8 cellular contexts compared by ENCODE assay signal in genomic region chr1:246698466-246699094, GRCh38. TPM values are rescaled to one million over a fixed set of nuclear protein-coding genes. Genes with fewer than 3 reads are reported as not detected.
DNase-seq lines count a peak whose midpoint lies in the region; ATAC-seq, FAIRE-seq and TF ChIP-seq lines count a peak whose summit lies in the region.

No MANE protein-coding gene starts in this region.

- no peaks in the 10 kb centered on the region for H3K36me3 Mint-ChIP-seq in activated CD8-positive, alpha-beta memory T cell treated with anti-CD3 and anti-CD28 coated beads, Interleukin-2, amount 10 ng/mL, durations not matched to agents 7 days and 5 days
- H3K36me3 Mint-ChIP-seq in activated T-helper 17 cell treated with anti-CD3 and anti-CD28 coated beads, Interleukin-2, amount 50 U/mL, for 72 hours (ENCODE audit: low read depth) = no peaks in the 10 kb centered on the region

- H3K27ac ChIP-seq in HepG2 (ENCODE audit: extremely low read length, insufficient read depth, low read length) (peak overlapping the region; percentile 14), subcutaneous abdominal adipose tissue (ENCODE audit: low read depth, low read length) (no peak overlapping the region)

- H3K9me3 ChIP-seq in HepG2 (ENCODE audit: low read length) (no peaks in the 10 kb centered on the region; the same call in 1 of the 2 replicates), subcutaneous abdominal adipose tissue (ENCODE audit: control insufficient read depth in 5 of 5, low read length in 5 of 5) (peaks cover 0 to 3% (median 0%) of the 10 kb centered on the region in 5 donors)

- TF ChIP-seq POLR2A in HepG2 (IDR thresholded peaks at IDR 0.05; ENCODE audit: insufficient read depth in 1 of 2, low read depth in 2 of 2, low read length in 2 of 2) = no peak

- no TSS peak for BruUV-seq in HepG2 (replicated peaks; lab: Mats Ljungman, UMichigan)

- peaks cover 1% of the 10 kb centered on the region for H3K27me3 Mint-ChIP-seq in activated CD8-positive, alpha-beta memory T cell treated with anti-CD3 and anti-CD28 coated beads, Interleukin-2, amount 10 ng/mL, durations not matched to agents 7 days and 5 days
- peaks cover 3% of the 10 kb centered on the region for H3K27me3 Mint-ChIP-seq in activated T-helper 17 cell treated with anti-CD3 and anti-CD28 coated beads, Interleukin-2, amount 50 U/mL, for 72 hours

- TF ChIP-seq CTCF in HepG2 (CRISPR knock-in tag; IDR thresholded peaks at IDR 0.05) = no peak

- H3K9ac ChIP-seq in HepG2 (ENCODE audit: insufficient read depth, low read depth, low read length) (peak overlapping the region; percentile 54), subcutaneous abdominal adipose tissue (ENCODE audit: low read length in 5 of 5) (peak overlapping the region in 4 of 5 donors; percentile 56 to 72 (median 70))

- intact Hi-C loops in HepG2 (cut with micrococcal nuclease; ENCODE audit: unreplicated experiment) = loop anchor here (1.0 to 5.0 kb wide), 2 partner anchors 9 to 191 kb away; partner anchors contain the start of gene SMYD3

- in situ Hi-C loops in HepG2 (cut with HindIII; ENCODE audit: extremely low pct_ligation_motif_present, low pct_unique_long_range_greater_than_20kb) = loop anchor here (5.0 kb wide), 1 partner anchor 54 kb away; no protein-coding TSS in a partner anchor

- WGBS in HepG2 (ENCODE audit: low lambda C conversion rate) = 41% methylated on average over 8 of the region's 8 CpGs

- no peak for DNase-seq in activated CD8-positive, alpha-beta memory T cell treated with anti-CD3 and anti-CD28 coated beads, Interleukin-2, amount 10 ng/mL, durations not matched to agents 7 days and 5 days
- no peak for DNase-seq in activated CD8-positive, alpha-beta memory T cell treated with anti-CD3 and anti-CD28 coated beads for 24 hours
- DNase-seq in HepG2 (ENCODE audit: low spot score) = no peak
- DNase-seq in SKM-1 (lab: John Stamatoyannopoulos, UW; ENCODE audit: unreplicated experiment) = no peak

- POLR2A ChIA-PET in HepG2 (lab: Yijun Ruan, JAX) = no interaction called here

- no peak for FAIRE-seq in HepG2 (lab: Jason Lieb, UNC)

- CTCF ChIA-PET in activated CD8-positive, alpha-beta memory T cell treated with anti-CD3 and anti-CD28 coated beads, Interleukin-2, amount 10 ng/mL, durations not matched to agents 7 days and 5 days (lab: Charles Lee) = interaction anchor here (1.2 kb wide), 1 partner anchor 201 kb away, joined by 3 read pairs; no protein-coding TSS in a partner anchor
- CTCF ChIA-PET in HepG2 (lab: Yijun Ruan, JAX; ENCODE audit: low intra/inter-chr PET ratio, low total read pairs) = interaction anchor here (0.8 to 1.6 kb wide), 3 partner anchors 10 to 201 kb away, joined by 3 to 25 read pairs (median 5); no protein-coding TSS in a partner anchor

- peak overlapping the region; percentile 65 for H3K27ac Mint-ChIP-seq in activated CD8-positive, alpha-beta memory T cell treated with anti-CD3 and anti-CD28 coated beads, Interleukin-2, amount 10 ng/mL, durations not matched to agents 7 days and 5 days
- peak overlapping the region; percentile 87 for H3K27ac Mint-ChIP-seq in activated T-helper 17 cell treated with anti-CD3 and anti-CD28 coated beads, Interleukin-2, amount 50 U/mL, for 72 hours

- no peak for ATAC-seq in activated CD8-positive, alpha-beta memory T cell treated with anti-CD3 and anti-CD28 coated beads, Interleukin-2, amount 10 ng/mL, durations not matched to agents 7 days and 5 days
- no peak for ATAC-seq in activated T-helper 17 cell treated with anti-CD3 and anti-CD28 coated beads, Interleukin-2, amount 50 U/mL, for 72 hours (replicated peaks)
- ATAC-seq in HepG2 (no peak), GM21528 (IDR thresholded peaks at IDR 0.05; ENCODE audit: low FRiP score, unreplicated experiment) (no peak), GM21526 (IDR thresholded peaks at IDR 0.05; ENCODE audit: low FRiP score, unreplicated experiment) (no peak)

- H3K79me2 ChIP-seq in HepG2 (ENCODE audit: insufficient read depth, low read length) = no peaks in the 10 kb centered on the region

- no peak for TF ChIP-seq EP300 in HepG2 (IDR thresholded peaks at IDR 0.05; ENCODE audit: low read depth in 2 of 2, low read length in 2 of 2)
- no peak for TF ChIP-seq EP300 in HepG2 (CRISPR knock-in tag; IDR thresholded peaks at IDR 0.05; ENCODE audit: borderline replicate concordance)

- peak overlapping the region; percentile 37 for H3K4me3 Mint-ChIP-seq in activated CD8-positive, alpha-beta memory T cell treated with anti-CD3 and anti-CD28 coated beads, Interleukin-2, amount 10 ng/mL, durations not matched to agents 7 days and 5 days
- peak overlapping the region; percentile 31 for H3K4me3 Mint-ChIP-seq in activated T-helper 17 cell treated with anti-CD3 and anti-CD28 coated beads, Interleukin-2, amount 50 U/mL, for 72 hours

- H2AFZ ChIP-seq in HepG2 (ENCODE audit: low read length) = peak overlapping the region; percentile 93

- H3K27me3 ChIP-seq in HepG2 (ENCODE audit: control insufficient read depth in 1 of 2, insufficient read depth in 2 of 2, low read length in 2 of 2) (no peaks in the 10 kb centered on the region; a peak in 1 of 5 replicates), subcutaneous abdominal adipose tissue (ENCODE audit: control insufficient read depth in 5 of 5, insufficient read depth in 4 of 5, low read length in 5 of 5) (peaks cover 0 to 3% (median 0%) of the 10 kb centered on the region in 5 donors)

- H4K20me1 ChIP-seq in HepG2 (ENCODE audit: insufficient read depth, low read length) = no peaks in the 10 kb centered on the region

- no peak for TF ChIP-seq RAD21 in HepG2 (CRISPR knock-in tag; IDR thresholded peaks at IDR 0.05)

- peak overlapping the region; percentile 31 to 67 (median 53) for H3K4me3 ChIP-seq in HepG2 (replicated peaks in 1 of 3; ENCODE audit: insufficient read depth in 1 of 3, low read depth in 2 of 3, low read length in 3 of 3)
- H3K4me3 ChIP-seq in subcutaneous abdominal adipose tissue (ENCODE audit: low read depth in 1 of 5, low read length in 5 of 5) = peak overlapping the region; percentile 38 to 70 (median 57)

- H3K36me3 ChIP-seq in HepG2 (replicated peaks in 1 of 2; ENCODE audit: control insufficient read depth in 1 of 2, insufficient read depth in 2 of 2, low read length in 2 of 2) = no peaks in the 10 kb centered on the region
- no peaks in the 10 kb centered on the region for H3K36me3 ChIP-seq in subcutaneous abdominal adipose tissue (ENCODE audit: control insufficient read depth in 5 of 5, insufficient read depth in 5 of 5, low read length in 5 of 5)

- peak overlapping the region; percentile 89 for H3K4me2 ChIP-seq in HepG2 (ENCODE audit: low read depth, low read length)

- peaks cover 33% of the 10 kb centered on the region for H3K4me1 ChIP-seq in HepG2 (ENCODE audit: insufficient read depth, low read length)
- peaks cover 5 to 19% (median 17%) of the 10 kb centered on the region in 5 donors for H3K4me1 ChIP-seq in subcutaneous abdominal adipose tissue (ENCODE audit: control insufficient read depth in 5 of 5, insufficient read depth in 5 of 5, low read length in 5 of 5)

- no peaks in the 10 kb centered on the region for H3K9me3 Mint-ChIP-seq in activated CD8-positive, alpha-beta memory T cell treated with anti-CD3 and anti-CD28 coated beads, Interleukin-2, amount 10 ng/mL, durations not matched to agents 7 days and 5 days (ENCODE audit: low read depth)
- H3K9me3 Mint-ChIP-seq in activated T-helper 17 cell treated with anti-CD3 and anti-CD28 coated beads, Interleukin-2, amount 50 U/mL, for 72 hours = peaks cover 5% of the 10 kb centered on the region

- peaks cover 16% of the 10 kb centered on the region for H3K4me1 Mint-ChIP-seq in activated CD8-positive, alpha-beta memory T cell treated with anti-CD3 and anti-CD28 coated beads, Interleukin-2, amount 10 ng/mL, durations not matched to agents 7 days and 5 days
- no peaks in the 10 kb centered on the region for H3K4me1 Mint-ChIP-seq in activated T-helper 17 cell treated with anti-CD3 and anti-CD28 coated beads, Interleukin-2, amount 50 U/mL, for 72 hours

RNA-seq across cellular contexts. Expression of gene SCCPDH, which starts 25.6 kb away (rescaled TPM):
- 10 to 100 TPM; 15.2 to 24.8 TPM for total RNA-seq in activated CD8-positive, alpha-beta memory T cell treated with anti-CD3 and anti-CD28 coated beads, Interleukin-2, amount 10 ng/mL, durations not matched to agents 7 days and 5 days
- 10 to 100 TPM in 1 of 2 donors, 1 to 10 TPM in 1; 8.9 to 23.9 TPM for total RNA-seq in activated T-helper 17 cell treated with anti-CD3 and anti-CD28 coated beads, Interleukin-2, amount 50 U/mL, for 72 hours
- total RNA-seq in HepG2 (2016; rRNA removed; fragmentation: Illumina TruSeq; extraction: Trizol) = 62.3 and 65.6 TPM in 2 replicates
- 30.7 and 32.1 TPM in 2 replicates for total RNA-seq in HepG2 (2016; cell fraction: cytosol; rRNA removed; fragmentation: Illumina TruSeq; extraction: Trizol; ENCODE audit: low read depth)
- 63.7 and 66.1 TPM in 2 replicates for total RNA-seq in HepG2 (2016; cell fraction: insoluble cytoplasmic fraction; rRNA removed; fragmentation: Illumina TruSeq; extraction: Trizol)
- total RNA-seq in HepG2 (2016; cell fraction: membrane; rRNA removed; fragmentation: Illumina TruSeq; extraction: Trizol) = 42.1 and 43.2 TPM in 2 replicates
- total RNA-seq in HepG2 (2016; cell fraction: nucleus; rRNA removed; fragmentation: Illumina TruSeq; extraction: Trizol) = 47.4 and 48.2 TPM in 2 replicates
- 29.8 and 36.7 TPM in 2 replicates for polyA plus RNA-seq in HepG2 (2011; rRNA removed)
- 24.8 and 30.0 TPM in 2 replicates for polyA plus RNA-seq in HepG2 (2011; cell fraction: cytosol; rRNA removed)
- polyA plus RNA-seq in HepG2 (2011; cell fraction: nucleus; rRNA removed) = 11.2 and 14.2 TPM in 2 replicates
- 36.7 and 52.0 TPM in 2 replicates for polyA plus RNA-seq in HepG2 (2012)
- 24.1 and 29.6 TPM in 2 replicates for polyA plus RNA-seq in HepG2 (2016; cell fraction: cytosol; fragmentation: Illumina TruSeq; extraction: Trizol; ENCODE audit: low read depth)
- 55.1 and 61.6 TPM in 2 replicates for polyA plus RNA-seq in HepG2 (2016; cell fraction: insoluble cytoplasmic fraction; fragmentation: Illumina TruSeq; extraction: Trizol; ENCODE audit: low read depth)
- polyA plus RNA-seq in HepG2 (2016; cell fraction: membrane; fragmentation: Illumina TruSeq; extraction: Trizol; ENCODE audit: low read depth) = 28.6 and 29.9 TPM in 2 replicates
- polyA plus RNA-seq in HepG2 (2016; cell fraction: nucleus; fragmentation: Illumina TruSeq; extraction: Trizol; ENCODE audit: insufficient read depth, low read depth) = 42.1 and 48.3 TPM in 2 replicates
- polyA minus RNA-seq in HepG2 (2011; rRNA and poly(A)+ RNA removed; ENCODE audit: low replicate concordance) = 2.0 and 17.9 TPM in 2 replicates
- 19.6 and 22.0 TPM in 2 replicates for polyA minus RNA-seq in HepG2 (2011; cell fraction: cytosol; rRNA and poly(A)+ RNA removed)
- polyA minus RNA-seq in HepG2 (2011; cell fraction: nucleus; rRNA and poly(A)+ RNA removed) = 51.8 and 53.6 TPM in 2 replicates
